Comparison of ENCODE assay signal across 1 cellular context in the genomic region with DNA sequence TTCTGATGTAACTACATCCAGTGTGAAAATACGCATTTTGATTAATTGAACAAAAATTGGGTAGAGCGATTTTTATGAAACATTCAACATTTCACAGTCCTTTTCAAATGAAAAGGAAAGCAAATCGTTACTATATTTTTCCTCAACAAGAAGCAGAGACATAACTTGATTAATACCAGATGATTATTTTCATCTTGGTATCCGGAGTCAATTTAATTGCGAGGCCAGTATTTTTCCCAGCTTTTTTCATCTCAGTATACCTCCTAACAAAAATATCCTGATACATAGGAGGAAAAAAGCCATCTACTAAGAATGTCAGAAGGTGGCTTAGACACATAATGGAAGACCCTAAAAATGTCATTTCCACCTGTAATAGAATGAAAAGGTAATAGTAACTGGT.
TF ChIP-seq lines count a peak whose summit lies in the region.

No MANE protein-coding gene starts in this region.

TF ChIP-seq in SK-N-SH treated with all-trans-retinoic acid at 6 μM for 48 hours, 23 proteins besides CTCF, POLR2A, EP300 and RAD21 (continued from another document):
- TF ChIP-seq TSHZ2 (CRISPR knock-in tag; IDR thresholded peaks at IDR 0.05): no peak
- no peak for TF ChIP-seq ZC3H10 (CRISPR knock-in tag; IDR thresholded peaks at IDR 0.05)
- no peak for TF ChIP-seq ZNF8 (CRISPR knock-in tag; IDR thresholded peaks at IDR 0.05)
- no peak for TF ChIP-seq ISL1 (CRISPR knock-in tag; IDR thresholded peaks at IDR 0.05)
- no peak for TF ChIP-seq CSDC2 (CRISPR knock-in tag; IDR thresholded peaks at IDR 0.05)
- TF ChIP-seq BACH2 (CRISPR knock-in tag; IDR thresholded peaks at IDR 0.05; ENCODE audit: borderline replicate concordance): no peak
- no peak for TF ChIP-seq PPARA (CRISPR knock-in tag; IDR thresholded peaks at IDR 0.05; ENCODE audit: borderline replicate concordance)
- no peak for TF ChIP-seq POU6F1 (CRISPR knock-in tag; IDR thresholded peaks at IDR 0.05; ENCODE audit: borderline replicate concordance, low read depth)
- TF ChIP-seq ESRRG (CRISPR knock-in tag; IDR thresholded peaks at IDR 0.05): no peak
- TF ChIP-seq PATZ1 (CRISPR knock-in tag; IDR thresholded peaks at IDR 0.05; ENCODE audit: borderline replicate concordance): no peak
